ENCODE assay signal across 8 cellular contexts in genomic region chr5:32531885-32532520, GRCh38. TPM values are rescaled to one million over a fixed set of nuclear protein-coding genes. Genes with fewer than 3 reads are reported as not detected.
DNase-seq lines count a peak whose midpoint lies in the region; ATAC-seq and TF ChIP-seq lines count a peak whose summit lies in the region.

No MANE protein-coding gene starts in this region.

- H3K4me3 ChIP-seq in dorsolateral prefrontal cortex (peak overlapping the region in 48 of 59 donors; percentile 3 to 55 (median 35)), rectal smooth muscle tissue (ENCODE audit: low read length) (peak overlapping the region; percentile 29)

- H3K36me3 ChIP-seq in rectal smooth muscle tissue (ENCODE audit: control insufficient read depth, insufficient read depth, low read length) = no peaks in the 10 kb centered on the region

- TF ChIP-seq CTCF in dorsolateral prefrontal cortex (IDR thresholded peaks at IDR 0.05 in 54 of 56, conservative IDR thresholded peaks at IDR 0.05 in 2 of 56; ENCODE audit: low read depth in 1 of 56, partially characterized antibody in 56 of 56) = no peak

- H3K27me3 ChIP-seq in dorsolateral prefrontal cortex (no peaks in the 10 kb centered on the region), rectal smooth muscle tissue (ENCODE audit: control insufficient read depth, insufficient read depth, low read length) (no peaks in the 10 kb centered on the region)

- DNase-seq in ELF-1 (ENCODE audit: low read depth, low spot score) (peak; percentile 59), HPDE6-E6E7 (ENCODE audit: extremely low spot score) (peak; percentile 17), T1000 (lab: John Stamatoyannopoulos, UW) (peak; percentile 60), dorsolateral prefrontal cortex (peak in 6 of 10 donors; percentile 22 to 67 (median 48)), DMS79 (lab: John Stamatoyannopoulos, UW) (no peak)

- intact Hi-C loops in dorsolateral prefrontal cortex (cut with DNase I) = no loop called here

- H3K9ac ChIP-seq in rectal smooth muscle tissue (ENCODE audit: low read length) = no peak overlapping the region

- H3K27ac ChIP-seq in dorsolateral prefrontal cortex (peak overlapping the region in 37 of 59 donors; percentile 7 to 81 (median 50)), rectal smooth muscle tissue (ENCODE audit: low read depth, low read length) (no peak overlapping the region)

- ATAC-seq in GM21390 (IDR thresholded peaks at IDR 0.05; ENCODE audit: unreplicated experiment) = peak; percentile 48
- no peak for ATAC-seq in GM19467 (IDR thresholded peaks at IDR 0.05; ENCODE audit: unreplicated experiment)

- H3K4me1 ChIP-seq in rectal smooth muscle tissue (ENCODE audit: control insufficient read depth, insufficient read depth, low read length) = no peaks in the 10 kb centered on the region

RNA-seq across cellular contexts. Expression of gene SUB1, which starts 53.4 kb away (rescaled TPM):
- total RNA-seq in dorsolateral prefrontal cortex = 100 to 1,000 TPM; 106 to 285 (median 202) TPM
